ENCODE assay signal across 19 cellular contexts in the genomic region with DNA sequence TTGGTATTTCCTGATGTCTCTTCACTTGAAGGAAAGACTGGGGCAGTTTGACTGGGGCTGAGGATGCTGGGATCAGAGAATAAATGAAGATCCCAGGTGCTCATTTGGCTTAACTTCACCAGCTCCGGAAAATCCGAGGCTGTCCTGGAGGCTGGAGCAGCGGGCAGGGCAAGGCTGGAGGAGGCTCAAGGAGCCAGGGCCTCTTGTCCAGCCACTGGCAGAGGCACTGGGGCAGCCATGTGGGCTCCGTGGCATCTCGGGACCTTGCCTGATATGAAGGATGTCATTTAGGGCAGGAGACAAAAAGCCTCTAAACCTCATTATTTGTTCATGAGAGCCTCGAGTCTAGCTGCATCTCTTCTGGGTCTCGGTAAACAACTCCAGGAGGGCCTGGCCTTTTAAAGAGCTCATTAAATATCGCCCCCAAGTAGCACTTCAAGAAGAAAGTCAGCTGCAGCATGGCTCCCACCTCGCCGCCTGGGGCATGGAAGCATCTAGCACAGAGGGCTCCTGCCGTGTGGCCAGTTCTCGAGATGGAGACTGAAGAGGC. TPM values are rescaled to one million over a fixed set of nuclear protein-coding genes. Genes with fewer than 3 reads are reported as not detected.
DNase-seq lines count a peak whose midpoint lies in the region; ATAC-seq and TF ChIP-seq lines count a peak whose summit lies in the region.
"Had no signal": no experiment of that assay in that cellular context is flagged by ENCODE, and none has a peak within 500 bp of the region (broad histone marks: within the 10 kb centered on the region; RNA-seq: fewer than 3 reads in every experiment).

No MANE protein-coding gene starts in this region.

- no peak overlapping the region for H3K27ac Mint-ChIP-seq in activated CD4-positive, alpha-beta memory T cell treated with anti-CD3 and anti-CD28 coated beads for 36 hours
- no peak overlapping the region for H3K27ac Mint-ChIP-seq in activated CD4-positive, alpha-beta memory T cell treated with anti-CD3 and anti-CD28 coated beads, Interleukin-2, amount 10 ng/mL, durations not matched to agents 7 days and 5 days
- peak overlapping the region; percentile 19 for H3K27ac Mint-ChIP-seq in neural crest cell (ENCODE audit: unreplicated experiment)
- H3K27ac Mint-ChIP-seq: B cell had no signal

- H3K4me1 Mint-ChIP-seq in activated CD4-positive, alpha-beta memory T cell treated with anti-CD3 and anti-CD28 coated beads for 36 hours (ENCODE audit: low read depth), result peaks cover 8% of the 10 kb centered on the region
- H3K4me1 Mint-ChIP-seq in activated CD4-positive, alpha-beta memory T cell treated with anti-CD3 and anti-CD28 coated beads, Interleukin-2, amount 10 ng/mL, durations not matched to agents 7 days and 5 days, result peaks cover 8% of the 10 kb centered on the region
- H3K4me1 Mint-ChIP-seq in neural crest cell, result no peaks in the 10 kb centered on the region

- H3K27ac ChIP-seq in coronary artery (no peak overlapping the region), body of pancreas (no peak overlapping the region)

- peaks cover 26% of the 10 kb centered on the region for H3K9me3 Mint-ChIP-seq in activated CD4-positive, alpha-beta memory T cell treated with anti-CD3 and anti-CD28 coated beads for 36 hours
- H3K9me3 Mint-ChIP-seq in activated CD4-positive, alpha-beta memory T cell treated with anti-CD3 and anti-CD28 coated beads, Interleukin-2, amount 10 ng/mL, durations not matched to agents 7 days and 5 days, result peaks cover 24% of the 10 kb centered on the region
- peaks cover 6% of the 10 kb centered on the region for H3K9me3 Mint-ChIP-seq in neural crest cell

- intact Hi-C loops in activated CD4-positive, alpha-beta memory T cell treated with anti-CD3 and anti-CD28 coated beads for 36 hours (cut with micrococcal nuclease), result no loop called here
- intact Hi-C loops in body of pancreas (cut with DNase I), result no loop called here

- H3K36me3 Mint-ChIP-seq in activated CD4-positive, alpha-beta memory T cell treated with anti-CD3 and anti-CD28 coated beads for 36 hours, result peaks cover 14% of the 10 kb centered on the region
- H3K36me3 Mint-ChIP-seq in activated CD4-positive, alpha-beta memory T cell treated with anti-CD3 and anti-CD28 coated beads, Interleukin-2, amount 10 ng/mL, durations not matched to agents 7 days and 5 days (ENCODE audit: low read depth), result peaks cover 8% of the 10 kb centered on the region
- peaks cover 3% of the 10 kb centered on the region for H3K36me3 Mint-ChIP-seq in neural crest cell (ENCODE audit: low read depth)

- H3K4me3 ChIP-seq in coronary artery, result no peak overlapping the region
- no peak overlapping the region for H3K4me3 ChIP-seq in body of pancreas
- H3K4me3 ChIP-seq: K562 had no signal

- DNase-seq in activated CD4-positive, alpha-beta memory T cell treated with anti-CD3 and anti-CD28 coated beads for 36 hours, result peak; percentile 8
- no peak for DNase-seq in activated CD4-positive, alpha-beta memory T cell treated with anti-CD3 and anti-CD28 coated beads, Interleukin-2, amount 10 ng/mL, durations not matched to agents 7 days and 5 days
- DNase-seq in coronary artery (ENCODE audit: low spot score), result peak; percentile 38
- no peak for DNase-seq in neural crest cell (ENCODE audit: low read depth, low spot score)
- DNase-seq in ureter (ENCODE audit: low spot score), result peak; percentile 22
- DNase-seq in central memory CD4-positive, alpha-beta T cell, result no peak
- no peak for DNase-seq in body of pancreas
- no peak for DNase-seq in T-helper 9 cell
- DNase-seq: 8988T, GOT3, NCI-H1105, NCI-H1694 treated with DMSO at 0.1 percent for 48 hours, NCI-H2227 treated with DMSO at 0.1 percent for 48 hours, NCI-H510A treated with DMSO at 0.1 percent for 48 hours, NCI-H774, RPMI8226, SHP77 treated with DMSO at 0.1 percent for 48 hours had no signal

- ATAC-seq in body of pancreas, result no peak
- ATAC-seq: K562 had no signal

- 68 to 79% methylated on average over 10 to 12 of the region's 12 CpGs for WGBS in body of pancreas, 2 donors

- H3K27me3 Mint-ChIP-seq in activated CD4-positive, alpha-beta memory T cell treated with anti-CD3 and anti-CD28 coated beads for 36 hours, result peaks cover 21% of the 10 kb centered on the region
- peaks cover 11% of the 10 kb centered on the region for H3K27me3 Mint-ChIP-seq in activated CD4-positive, alpha-beta memory T cell treated with anti-CD3 and anti-CD28 coated beads, Interleukin-2, amount 10 ng/mL, durations not matched to agents 7 days and 5 days
- no peaks in the 10 kb centered on the region for H3K27me3 Mint-ChIP-seq in neural crest cell (ENCODE audit: low read depth)

- H3K4me3 Mint-ChIP-seq in activated CD4-positive, alpha-beta memory T cell treated with anti-CD3 and anti-CD28 coated beads for 36 hours, result no peak overlapping the region
- no peak overlapping the region for H3K4me3 Mint-ChIP-seq in activated CD4-positive, alpha-beta memory T cell treated with anti-CD3 and anti-CD28 coated beads, Interleukin-2, amount 10 ng/mL, durations not matched to agents 7 days and 5 days
- H3K4me3 Mint-ChIP-seq in neural crest cell, result no peak overlapping the region
- H3K4me3 Mint-ChIP-seq: B cell had no signal

- TF ChIP-seq CTCF in coronary artery (IDR thresholded peaks at IDR 0.05) (no peak), neural crest cell (conservative IDR thresholded peaks at IDR 0.05) (no peak), body of pancreas (IDR thresholded peaks at IDR 0.05) (no peak)

- H3K36me3 ChIP-seq in body of pancreas (replicated peaks in 1 of 2; ENCODE audit: insufficient read depth in 1 of 2, low read depth in 2 of 2), result no peaks in the 10 kb centered on the region

- TF ChIP-seq POLR2A in body of pancreas (IDR thresholded peaks at IDR 0.05), result no peak

- H3K4me1 ChIP-seq in body of pancreas, result no peaks in the 10 kb centered on the region

- CTCF ChIA-PET in activated CD4-positive, alpha-beta memory T cell treated with anti-CD3 and anti-CD28 coated beads for 36 hours (lab: Charles Lee), result interaction anchor here (0.7 kb wide), 1 partner anchor 14 kb away, joined by 3 read pairs; no protein-coding TSS in a partner anchor
- CTCF ChIA-PET in activated CD4-positive, alpha-beta memory T cell treated with anti-CD3 and anti-CD28 coated beads, Interleukin-2, amount 10 ng/mL, durations not matched to agents 7 days and 5 days (lab: Charles Lee), result interaction anchor here (1.2 to 1.5 kb wide), 2 partner anchors 13 to 14 kb away, joined by 3 to 4 read pairs; a partner anchor contains a TSS

- no peaks in the 10 kb centered on the region for H3K9me3 ChIP-seq in body of pancreas

- POLR2A ChIA-PET in activated CD4-positive, alpha-beta memory T cell treated with anti-CD3 and anti-CD28 coated beads for 36 hours (lab: Charles Lee), result interaction anchor here (0.6 kb wide), 1 partner anchor 17 kb away, joined by 3 read pairs; no protein-coding TSS in a partner anchor
- POLR2A ChIA-PET in activated CD4-positive, alpha-beta memory T cell treated with anti-CD3 and anti-CD28 coated beads, Interleukin-2, amount 10 ng/mL, durations not matched to agents 7 days and 5 days (lab: Charles Lee), result interaction anchor here (0.9 kb wide), 1 partner anchor 21 kb away, joined by 3 read pairs; no protein-coding TSS in a partner anchor

- no peaks in the 10 kb centered on the region for H3K27me3 ChIP-seq in body of pancreas

RNA-seq across cellular contexts. Expression of a gene that starts 13.5 kb away (rescaled TPM):
- 1 to 10 TPM; 1.5 to 1.6 TPM for total RNA-seq in activated CD4-positive, alpha-beta memory T cell treated with anti-CD3 and anti-CD28 coated beads for 36 hours
- 1 to 10 TPM; 7.3 to 7.4 TPM for total RNA-seq in activated CD4-positive, alpha-beta memory T cell treated with anti-CD3 and anti-CD28 coated beads, Interleukin-2, amount 10 ng/mL, durations not matched to agents 7 days and 5 days
- not detected in 2 replicates for total RNA-seq in neural crest cell
- total RNA-seq in ureter, result 0.39 TPM
- total RNA-seq in body of pancreas, result not detected

RNA-seq across cellular contexts. Expression of a gene that starts 57.3 kb away (rescaled TPM):
- under 1 TPM; 0.24 to 0.53 TPM for total RNA-seq in activated CD4-positive, alpha-beta memory T cell treated with anti-CD3 and anti-CD28 coated beads for 36 hours
- total RNA-seq in activated CD4-positive, alpha-beta memory T cell treated with anti-CD3 and anti-CD28 coated beads, Interleukin-2, amount 10 ng/mL, durations not matched to agents 7 days and 5 days, result under 1 TPM in 1 of 2 experiments, not detected in 1; 0.35 TPM
- total RNA-seq in neural crest cell, result not detected in 2 replicates
- total RNA-seq in ureter, result not detected
- total RNA-seq in body of pancreas, result not detected
- total RNA-seq: B cell, K562 had no signal

Comparison
In these comparisons a context has a peak if more than half of its experiments do, and no peak if none do; other contexts are left out.
1. DNase-seq: peak in activated CD4-positive, alpha-beta memory T cell treated with anti-CD3 and anti-CD28 coated beads for 36 hours (single experiment), coronary artery (single experiment) and ureter (single experiment); none in activated CD4-positive, alpha-beta memory T cell treated with anti-CD3 and anti-CD28 coated beads, Interleukin-2, amount 10 ng/mL, durations not matched to agents 7 days and 5 days (single experiment), neural crest cell (single experiment), central memory CD4-positive, alpha-beta T cell (single experiment), body of pancreas (0 of 4) and T-helper 9 cell (single experiment).